In the genomic region with DNA sequence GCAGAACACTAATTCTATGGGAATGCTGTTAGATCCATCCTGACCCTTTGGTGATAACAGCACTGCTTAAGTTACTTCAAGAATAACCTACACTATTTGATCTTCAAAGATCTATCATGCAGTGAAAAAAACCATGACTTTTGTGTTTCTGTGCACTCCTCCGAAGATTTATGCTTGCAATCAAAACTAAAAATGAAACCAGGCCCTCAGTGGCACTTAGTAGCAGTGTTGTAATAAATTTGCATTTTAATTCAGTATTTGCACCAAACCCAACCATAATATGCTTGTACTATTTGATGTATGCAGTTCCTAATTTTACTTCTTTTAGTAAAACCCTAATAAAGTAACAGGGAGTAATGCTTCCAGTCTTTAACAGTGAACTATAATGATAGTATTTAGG, we compare ENCODE assay signal across 15 cellular contexts.
DNase-seq lines count a peak whose midpoint lies in the region; ATAC-seq, FAIRE-seq and TF ChIP-seq lines count a peak whose summit lies in the region.
"Had no signal": no experiment of that assay in that cellular context is flagged by ENCODE, and none has a peak within 500 bp of the region (broad histone marks: within the 10 kb centered on the region; RNA-seq: fewer than 3 reads in every experiment).

No MANE protein-coding gene starts in this region.

- H3K36me3 ChIP-seq in KOPT-K1 (ENCODE audit: insufficient read depth, low read length) = no peaks in the 10 kb centered on the region
- no peaks in the 10 kb centered on the region for H3K36me3 ChIP-seq in OCI-LY3 (replicated peaks; ENCODE audit: low read depth, low read length)
- H3K36me3 ChIP-seq in hepatocyte (replicated peaks; ENCODE audit: insufficient read depth, low read depth) = no peaks in the 10 kb centered on the region
- H3K36me3 ChIP-seq: HAP-1 had no signal

- H3K79me2 ChIP-seq in OCI-LY3 (ENCODE audit: low read length) (no peaks in the 10 kb centered on the region), hepatocyte (no peaks in the 10 kb centered on the region)

- CTCF ChIA-PET in A549 (lab: Yijun Ruan, JAX) = no interaction called here

- H3K4me3 ChIP-seq in A549 (no peak overlapping the region), OCI-LY3 (ENCODE audit: low read length) (no peak overlapping the region), hepatocyte (no peak overlapping the region)
- H3K4me3 ChIP-seq: HAP-1 had no signal

- no peak for ATAC-seq in A549

- POLR2A ChIA-PET in A549 (lab: Yijun Ruan, JAX) = no interaction called here

- H2AFZ ChIP-seq in OCI-LY3 (ENCODE audit: low read depth, low read length) (0 out of 2 replicates have a peak overlapping the region, but pooled peaks have one; percentile 61), hepatocyte (no peak overlapping the region)

- H3K9me2 ChIP-seq in hepatocyte (replicated peaks; ENCODE audit: insufficient read depth) = no peaks in the 10 kb centered on the region

- TF ChIP-seq RAD21 in A549 (conservative IDR thresholded peaks at IDR 0.05 in 1 of 2, IDR thresholded peaks at IDR 0.05 in 1 of 2) = no peak

- H3K4me1 ChIP-seq in A549 (peaks cover 15% of the 10 kb centered on the region; the same call in 2 of the 3 replicates), OCI-LY3 (ENCODE audit: low read length) (peaks cover 8% of the 10 kb centered on the region), hepatocyte (ENCODE audit: insufficient read depth) (no peaks in the 10 kb centered on the region)
- H3K4me1 ChIP-seq: HAP-1 had no signal

- H3K4me2 ChIP-seq in A549 (peak overlapping the region; percentile 18; the same call in 1 of the 3 replicates), OCI-LY3 (ENCODE audit: low read length) (0 out of 2 replicates have a peak overlapping the region, but pooled peaks have one; percentile 32), hepatocyte (peak overlapping the region; percentile 39)

- 80% methylated on average over 1 of the region's 1 CpG for WGBS in A549 (ENCODE audit: missing lambda C conversion rate)
- WGBS in hepatocyte (ENCODE audit: low lambda C conversion rate, missing lambda C conversion rate) = 41% methylated on average over 1 of the region's 1 CpG

- DNase-seq in A549 (ENCODE audit: low read depth in 1 of 2, low spot score in 1 of 2) (no peak), hepatocyte (ENCODE audit: low spot score) (no peak), kidney tubule cell (ENCODE audit: low spot score) (no peak), NCI-H2029 (lab: John Stamatoyannopoulos, UW) (no peak)
- DNase-seq in stimulated activated CD4-positive, alpha-beta T cell treated with anti-CD3 and anti-CD28 coated beads, Interleukin-12 subunit alpha, Interleukin-12 subunit beta, amount 100 ng/mL, for 4 hours = no peak
- DNase-seq: 8988T; C1 segment of cervical spinal cord; CD4-positive, alpha-beta T cell had no signal

- no peak for TF ChIP-seq POLR2A in A549 (IDR thresholded peaks at IDR 0.05; ENCODE audit: low read length)

- no peak overlapping the region for H3K9ac ChIP-seq in OCI-LY3 (ENCODE audit: low read length)

- H3K27ac ChIP-seq in A549 = no peak overlapping the region; a peak in 1 of 6 replicates
- peak overlapping the region; percentile 39 for H3K27ac ChIP-seq in KOPT-K1 (ENCODE audit: low read depth, low read length, poor library complexity, severe bottlenecking)
- no peak overlapping the region for H3K27ac ChIP-seq in OCI-LY3 (ENCODE audit: low read length)
- peak overlapping the region; percentile 44 for H3K27ac ChIP-seq in hepatocyte

- TF ChIP-seq CTCF in A549 (IDR thresholded peaks at IDR 0.05) (no peak), OCI-LY3 (IDR thresholded peaks at IDR 0.05; ENCODE audit: low read depth, low read length) (no peak), hepatocyte (IDR thresholded peaks at IDR 0.05; ENCODE audit: poor library complexity) (no peak)

- TF ChIP-seq EP300 in A549 (IDR thresholded peaks at IDR 0.05) = no peak

- H4K20me1 ChIP-seq in OCI-LY3 (ENCODE audit: insufficient read depth, low read length) = no peaks in the 10 kb centered on the region
- no peaks in the 10 kb centered on the region for H4K20me1 ChIP-seq in hepatocyte (ENCODE audit: insufficient read depth, poor library complexity, severe bottlenecking)

- H3K9me3 ChIP-seq in A549 (no peaks in the 10 kb centered on the region), KOPT-K1 (ENCODE audit: insufficient read depth, low read length, poor library complexity, severe bottlenecking) (no peaks in the 10 kb centered on the region), OCI-LY3 (ENCODE audit: insufficient read depth, low read length) (no peaks in the 10 kb centered on the region), hepatocyte (ENCODE audit: low read depth) (no peaks in the 10 kb centered on the region)
- H3K9me3 ChIP-seq: HAP-1 had no signal

- H3K27me3 ChIP-seq in OCI-LY3 (ENCODE audit: low read depth, low read length) = no peaks in the 10 kb centered on the region
- H3K27me3 ChIP-seq in hepatocyte = no peaks in the 10 kb centered on the region

- FAIRE-seq in A549 (lab: Jason Lieb, UNC) = no peak
- FAIRE-seq: G401.6, GM12891, GM19239, H1 had no signal

TF ChIP-seq in A549, 52 proteins besides CTCF, POLR2A, EP300 and RAD21:
- TF ChIP-seq ZFP36 (IDR thresholded peaks at IDR 0.05; ENCODE audit: borderline replicate concordance, partially characterized antibody) (no peak), RNF2 (IDR thresholded peaks at IDR 0.05; ENCODE audit: borderline replicate concordance, low read depth) (no peak), JUNB (IDR thresholded peaks at IDR 0.05) (no peak), ZSCAN20 (CRISPR knock-in tag; IDR thresholded peaks at IDR 0.05) (no peak), BHLHE40 (IDR thresholded peaks at IDR 0.05; ENCODE audit: low read depth, low read length) (no peak)
- TF ChIP-seq, protein P1, sequence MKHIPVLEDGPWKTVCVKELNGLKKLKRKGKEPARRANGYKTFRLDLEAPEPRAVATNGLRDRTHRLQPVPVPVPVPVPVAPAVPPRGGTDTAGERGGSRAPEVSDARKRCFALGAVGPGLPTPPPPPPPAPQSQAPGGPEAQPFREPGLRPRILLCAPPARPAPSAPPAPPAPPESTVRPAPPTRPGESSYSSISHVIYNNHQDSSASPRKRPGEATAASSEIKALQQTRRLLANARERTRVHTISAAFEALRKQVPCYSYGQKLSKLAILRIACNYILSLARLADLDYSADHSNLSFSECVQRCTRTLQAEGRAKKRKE (CRISPR knock-in tag; IDR thresholded peaks at IDR 0.05; ENCODE audit: low read depth) = no peak

Comparison
In these comparisons a context has a peak if more than half of its experiments do, and no peak if none do; other contexts are left out.
1. H3K27ac ChIP-seq: peak in KOPT-K1 (single experiment) and hepatocyte (single experiment); none in A549 (0 of 2) and OCI-LY3 (single experiment).
2. Peak in every context shown above with its lines, with median percentiles within 50 percentile points of each other: H3K4me2 ChIP-seq.